ENCODE assay signal across 13 cellular contexts in the genomic region with DNA sequence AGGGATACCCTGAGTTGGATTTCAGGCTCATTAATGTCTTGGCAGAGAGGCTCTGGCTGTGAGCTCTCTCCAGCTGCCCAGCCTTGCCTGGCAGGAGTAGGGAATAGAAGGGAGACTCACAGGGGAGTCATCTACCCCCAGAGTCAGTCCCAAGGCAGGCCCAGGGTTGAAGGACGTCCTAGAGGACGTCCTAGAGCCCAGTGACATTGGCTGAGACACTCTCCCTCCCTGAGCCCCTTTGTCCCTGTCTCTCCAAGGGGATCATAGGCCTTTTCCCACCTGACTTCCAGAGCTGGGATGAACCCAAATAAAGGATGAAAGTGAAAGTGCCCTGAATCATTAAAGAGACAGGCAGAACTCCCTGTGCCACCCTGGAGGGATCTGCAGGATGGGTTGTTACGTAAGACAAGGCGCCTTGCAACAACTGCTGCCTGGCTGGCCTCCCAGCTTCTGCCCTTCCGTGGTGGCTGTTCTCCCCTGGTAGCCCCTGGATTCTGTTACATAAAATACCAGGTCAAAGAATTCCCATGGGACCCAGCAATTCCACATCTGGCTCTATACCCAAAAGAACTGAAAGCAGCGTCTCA. TPM values are rescaled to one million over a fixed set of nuclear protein-coding genes. Genes with fewer than 3 reads are reported as not detected.
DNase-seq lines count a peak whose midpoint lies in the region; ATAC-seq and TF ChIP-seq lines count a peak whose summit lies in the region.
"Had no signal": no experiment of that assay in that cellular context is flagged by ENCODE, and none has a peak within 500 bp of the region (broad histone marks: within the 10 kb centered on the region; RNA-seq: fewer than 3 reads in every experiment).

No MANE protein-coding gene starts in this region.

- no peak overlapping the region for H3K9ac ChIP-seq in neural progenitor cell

- TF ChIP-seq CTCF in NB4 (IDR thresholded peaks at IDR 0.05; ENCODE audit: low read depth, low read length) (no peak), epithelial cell of esophagus (IDR thresholded peaks at IDR 0.05; ENCODE audit: insufficient read depth, low read depth, low read length, missing control alignments) (no peak), neural progenitor cell (IDR thresholded peaks at IDR 0.05) (no peak)

- no peaks in the 10 kb centered on the region for H3K9me3 ChIP-seq in neural progenitor cell (ENCODE audit: low read depth)
- H3K9me3 ChIP-seq: upper lobe of left lung had no signal

- peaks cover 15% of the 10 kb centered on the region for H3F3A ChIP-seq in neural progenitor cell (ENCODE audit: low read depth)

- H3K27ac Mint-ChIP-seq in neural progenitor cell, result peak overlapping the region; percentile 43
- H3K27ac Mint-ChIP-seq: activated naive CD4-positive, alpha-beta T cell treated with anti-CD3 and anti-CD28 coated beads, Interleukin-2, amount 10 ng/mL, durations not matched to agents 7 days and 5 days; nephron had no signal

- H3K27ac ChIP-seq in neural progenitor cell, result no peak overlapping the region
- H3K27ac ChIP-seq: C4-2B had no signal

- H3K4me3 ChIP-seq in NB4 (ENCODE audit: low read depth, low read length) (no peak overlapping the region), epithelial cell of esophagus (ENCODE audit: low read length) (no peak overlapping the region), neural progenitor cell (no peak overlapping the region)
- H3K4me3 ChIP-seq: upper lobe of left lung had no signal

- peaks cover 11% of the 10 kb centered on the region for H3K27me3 Mint-ChIP-seq in neural progenitor cell (ENCODE audit: insufficient read depth, low read depth)

- no peak overlapping the region for H2AFZ ChIP-seq in neural progenitor cell (replicated peaks)

- no peaks in the 10 kb centered on the region for H3K27me3 ChIP-seq in neural progenitor cell

- no peaks in the 10 kb centered on the region for H3K36me3 Mint-ChIP-seq in neural progenitor cell
- H3K36me3 Mint-ChIP-seq: activated naive CD4-positive, alpha-beta T cell treated with anti-CD3 and anti-CD28 coated beads, Interleukin-2, amount 10 ng/mL, durations not matched to agents 7 days and 5 days had no signal

- no peak for ATAC-seq in HG03439 (IDR thresholded peaks at IDR 0.05; ENCODE audit: unreplicated experiment)

- no peak overlapping the region for H3K4me2 ChIP-seq in neural progenitor cell

- H3K4me3 Mint-ChIP-seq in neural progenitor cell, result no peak overlapping the region
- H3K4me3 Mint-ChIP-seq: activated naive CD4-positive, alpha-beta T cell treated with anti-CD3 and anti-CD28 coated beads, Interleukin-2, amount 10 ng/mL, durations not matched to agents 7 days and 5 days; nephron had no signal

- no peaks in the 10 kb centered on the region for H4K20me1 ChIP-seq in neural progenitor cell (ENCODE audit: low read depth)

- DNase-seq in AG08396 (ENCODE audit: low spot score), result peak; percentile 33
- DNase-seq in NB4 (ENCODE audit: low read depth), result peak; percentile 80
- peak; percentile 61 for DNase-seq in epithelial cell of esophagus (ENCODE audit: low read depth)
- no peak for DNase-seq in neural progenitor cell (ENCODE audit: low spot score)
- DNase-seq in NCI-H2227 (lab: John Stamatoyannopoulos, UW; ENCODE audit: unreplicated experiment), result no peak
- DNase-seq in NCI-H2029 treated with DMSO at 0.1 percent for 48 hours (lab: John Stamatoyannopoulos, UW), result no peak
- no peak for DNase-seq in NCI-H1417 treated with DMSO at 0.1 percent for 48 hours (lab: John Stamatoyannopoulos, UW)
- DNase-seq: activated naive CD4-positive, alpha-beta T cell treated with anti-CD3 and anti-CD28 coated beads, Interleukin-2, amount 10 ng/mL, durations not matched to agents 7 days and 5 days; effector CD8-positive, alpha-beta T cell had no signal

- H3K4me1 Mint-ChIP-seq in neural progenitor cell, result peaks cover 24% of the 10 kb centered on the region

- H3K79me2 ChIP-seq in neural progenitor cell (ENCODE audit: low read depth), result no peaks in the 10 kb centered on the region

- H3K9me3 Mint-ChIP-seq in neural progenitor cell, result no peaks in the 10 kb centered on the region

- peaks cover 3% of the 10 kb centered on the region for H3K4me1 ChIP-seq in neural progenitor cell

- H3K36me3 ChIP-seq in neural progenitor cell, result no peaks in the 10 kb centered on the region
- H3K36me3 ChIP-seq: upper lobe of left lung had no signal

- no peak for TF ChIP-seq POLR2A in NB4 (IDR thresholded peaks at IDR 0.05; ENCODE audit: extremely low read depth, insufficient read length)

RNA-seq across cellular contexts. Expression of gene SIRPA, which starts 53.6 kb away (rescaled TPM):
- 5.1 and 7.8 TPM in 2 replicates for total RNA-seq in neural progenitor cell (ENCODE audit: low replicate concordance)

Comparison
In these comparisons a context has a peak if more than half of its experiments do, and no peak if none do; other contexts are left out.
1. DNase-seq: peak in AG08396 (single experiment), NB4 (single experiment) and epithelial cell of esophagus (single experiment); none in neural progenitor cell (single experiment), NCI-H2227 (single experiment), NCI-H2029 treated with DMSO at 0.1 percent for 48 hours (single experiment) and NCI-H1417 treated with DMSO at 0.1 percent for 48 hours (single experiment).